ENCODE assay signal across 1 cellular context in the genomic region with DNA sequence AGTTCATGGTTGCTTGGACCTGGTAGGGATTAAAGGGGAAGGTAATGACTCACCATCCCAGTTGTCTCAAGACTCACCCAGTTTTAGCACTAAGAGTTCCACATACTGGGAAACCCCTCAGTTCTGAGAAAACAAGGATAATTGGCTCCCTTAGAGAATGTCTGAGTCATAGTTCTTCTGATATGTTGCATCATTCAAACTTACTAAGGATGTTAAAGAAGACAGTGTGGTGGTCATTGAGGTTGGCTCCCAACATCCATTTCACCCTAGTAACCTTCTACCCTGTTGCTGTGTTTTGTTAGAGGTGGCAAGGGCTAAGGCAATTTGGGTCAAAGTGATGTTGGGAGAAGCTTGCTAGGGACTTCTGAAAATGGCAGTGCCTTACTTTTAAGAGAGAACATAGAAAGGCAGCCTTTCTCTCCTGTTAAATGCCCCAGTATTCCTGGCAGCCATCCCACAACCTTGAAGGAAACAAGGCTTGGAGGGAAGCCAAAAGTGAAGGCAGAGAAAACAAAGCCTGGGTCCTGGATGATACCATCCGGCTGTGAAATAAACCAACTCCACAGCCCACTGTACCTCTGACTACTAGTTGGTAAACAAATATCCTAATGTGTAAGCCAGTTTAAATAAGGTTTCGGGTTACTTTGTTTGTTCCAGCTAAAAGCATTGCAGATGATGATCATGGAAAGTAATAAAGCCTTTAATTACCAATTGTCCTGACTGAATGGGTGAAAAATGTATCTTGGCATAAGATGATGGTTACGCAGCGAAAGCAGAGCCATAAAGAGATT.
TF ChIP-seq lines count a peak whose summit lies in the region.

No MANE protein-coding gene starts in this region.

TF ChIP-seq in H1, 55 proteins besides CTCF, POLR2A, EP300 and RAD21:
- no peak for TF ChIP-seq CBX8 (IDR thresholded peaks at IDR 0.05; ENCODE audit: borderline replicate concordance, low read depth, low read length)
- TF ChIP-seq CTBP2 (IDR thresholded peaks at IDR 0.05; ENCODE audit: borderline replicate concordance, insufficient read depth, insufficient read length, low read length): no peak
- no peak for TF ChIP-seq KDM4A (IDR thresholded peaks at IDR 0.05; ENCODE audit: low read depth, low read length, severe bottlenecking)
- TF ChIP-seq CHD2 (IDR thresholded peaks at IDR 0.05; ENCODE audit: low read length): no peak
- TF ChIP-seq NANOG (IDR thresholded peaks at IDR 0.05; ENCODE audit: insufficient read depth, low read depth, low read length, poor library complexity, severe bottlenecking): no peak
- TF ChIP-seq HDAC6 (IDR thresholded peaks at IDR 0.05; ENCODE audit: low read depth, low read length): no peak
- no peak for TF ChIP-seq RXRA (IDR thresholded peaks at IDR 0.05; ENCODE audit: insufficient read depth, low read depth, low read length)
- TF ChIP-seq, protein P1, sequence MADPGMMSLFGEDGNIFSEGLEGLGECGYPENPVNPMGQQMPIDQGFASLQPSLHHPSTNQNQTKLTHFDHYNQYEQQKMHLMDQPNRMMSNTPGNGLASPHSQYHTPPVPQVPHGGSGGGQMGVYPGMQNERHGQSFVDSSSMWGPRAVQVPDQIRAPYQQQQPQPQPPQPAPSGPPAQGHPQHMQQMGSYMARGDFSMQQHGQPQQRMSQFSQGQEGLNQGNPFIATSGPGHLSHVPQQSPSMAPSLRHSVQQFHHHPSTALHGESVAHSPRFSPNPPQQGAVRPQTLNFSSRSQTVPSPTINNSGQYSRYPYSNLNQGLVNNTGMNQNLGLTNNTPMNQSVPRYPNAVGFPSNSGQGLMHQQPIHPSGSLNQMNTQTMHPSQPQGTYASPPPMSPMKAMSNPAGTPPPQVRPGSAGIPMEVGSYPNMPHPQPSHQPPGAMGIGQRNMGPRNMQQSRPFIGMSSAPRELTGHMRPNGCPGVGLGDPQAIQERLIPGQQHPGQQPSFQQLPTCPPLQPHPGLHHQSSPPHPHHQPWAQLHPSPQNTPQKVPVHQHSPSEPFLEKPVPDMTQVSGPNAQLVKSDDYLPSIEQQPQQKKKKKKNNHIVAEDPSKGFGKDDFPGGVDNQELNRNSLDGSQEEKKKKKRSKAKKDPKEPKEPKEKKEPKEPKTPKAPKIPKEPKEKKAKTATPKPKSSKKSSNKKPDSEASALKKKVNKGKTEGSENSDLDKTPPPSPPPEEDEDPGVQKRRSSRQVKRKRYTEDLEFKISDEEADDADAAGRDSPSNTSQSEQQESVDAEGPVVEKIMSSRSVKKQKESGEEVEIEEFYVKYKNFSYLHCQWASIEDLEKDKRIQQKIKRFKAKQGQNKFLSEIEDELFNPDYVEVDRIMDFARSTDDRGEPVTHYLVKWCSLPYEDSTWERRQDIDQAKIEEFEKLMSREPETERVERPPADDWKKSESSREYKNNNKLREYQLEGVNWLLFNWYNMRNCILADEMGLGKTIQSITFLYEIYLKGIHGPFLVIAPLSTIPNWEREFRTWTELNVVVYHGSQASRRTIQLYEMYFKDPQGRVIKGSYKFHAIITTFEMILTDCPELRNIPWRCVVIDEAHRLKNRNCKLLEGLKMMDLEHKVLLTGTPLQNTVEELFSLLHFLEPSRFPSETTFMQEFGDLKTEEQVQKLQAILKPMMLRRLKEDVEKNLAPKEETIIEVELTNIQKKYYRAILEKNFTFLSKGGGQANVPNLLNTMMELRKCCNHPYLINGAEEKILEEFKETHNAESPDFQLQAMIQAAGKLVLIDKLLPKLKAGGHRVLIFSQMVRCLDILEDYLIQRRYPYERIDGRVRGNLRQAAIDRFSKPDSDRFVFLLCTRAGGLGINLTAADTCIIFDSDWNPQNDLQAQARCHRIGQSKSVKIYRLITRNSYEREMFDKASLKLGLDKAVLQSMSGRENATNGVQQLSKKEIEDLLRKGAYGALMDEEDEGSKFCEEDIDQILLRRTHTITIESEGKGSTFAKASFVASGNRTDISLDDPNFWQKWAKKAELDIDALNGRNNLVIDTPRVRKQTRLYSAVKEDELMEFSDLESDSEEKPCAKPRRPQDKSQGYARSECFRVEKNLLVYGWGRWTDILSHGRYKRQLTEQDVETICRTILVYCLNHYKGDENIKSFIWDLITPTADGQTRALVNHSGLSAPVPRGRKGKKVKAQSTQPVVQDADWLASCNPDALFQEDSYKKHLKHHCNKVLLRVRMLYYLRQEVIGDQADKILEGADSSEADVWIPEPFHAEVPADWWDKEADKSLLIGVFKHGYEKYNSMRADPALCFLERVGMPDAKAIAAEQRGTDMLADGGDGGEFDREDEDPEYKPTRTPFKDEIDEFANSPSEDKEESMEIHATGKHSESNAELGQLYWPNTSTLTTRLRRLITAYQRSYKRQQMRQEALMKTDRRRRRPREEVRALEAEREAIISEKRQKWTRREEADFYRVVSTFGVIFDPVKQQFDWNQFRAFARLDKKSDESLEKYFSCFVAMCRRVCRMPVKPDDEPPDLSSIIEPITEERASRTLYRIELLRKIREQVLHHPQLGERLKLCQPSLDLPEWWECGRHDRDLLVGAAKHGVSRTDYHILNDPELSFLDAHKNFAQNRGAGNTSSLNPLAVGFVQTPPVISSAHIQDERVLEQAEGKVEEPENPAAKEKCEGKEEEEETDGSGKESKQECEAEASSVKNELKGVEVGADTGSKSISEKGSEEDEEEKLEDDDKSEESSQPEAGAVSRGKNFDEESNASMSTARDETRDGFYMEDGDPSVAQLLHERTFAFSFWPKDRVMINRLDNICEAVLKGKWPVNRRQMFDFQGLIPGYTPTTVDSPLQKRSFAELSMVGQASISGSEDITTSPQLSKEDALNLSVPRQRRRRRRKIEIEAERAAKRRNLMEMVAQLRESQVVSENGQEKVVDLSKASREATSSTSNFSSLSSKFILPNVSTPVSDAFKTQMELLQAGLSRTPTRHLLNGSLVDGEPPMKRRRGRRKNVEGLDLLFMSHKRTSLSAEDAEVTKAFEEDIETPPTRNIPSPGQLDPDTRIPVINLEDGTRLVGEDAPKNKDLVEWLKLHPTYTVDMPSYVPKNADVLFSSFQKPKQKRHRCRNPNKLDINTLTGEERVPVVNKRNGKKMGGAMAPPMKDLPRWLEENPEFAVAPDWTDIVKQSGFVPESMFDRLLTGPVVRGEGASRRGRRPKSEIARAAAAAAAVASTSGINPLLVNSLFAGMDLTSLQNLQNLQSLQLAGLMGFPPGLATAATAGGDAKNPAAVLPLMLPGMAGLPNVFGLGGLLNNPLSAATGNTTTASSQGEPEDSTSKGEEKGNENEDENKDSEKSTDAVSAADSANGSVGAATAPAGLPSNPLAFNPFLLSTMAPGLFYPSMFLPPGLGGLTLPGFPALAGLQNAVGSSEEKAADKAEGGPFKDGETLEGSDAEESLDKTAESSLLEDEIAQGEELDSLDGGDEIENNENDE (IDR thresholded peaks at IDR 0.05; ENCODE audit: insufficient replicate concordance, low read length): no peak
- no peak for TF ChIP-seq FOSL1 (IDR thresholded peaks at IDR 0.05; ENCODE audit: insufficient read depth, low read depth, low read length)
- TF ChIP-seq GABPA (IDR thresholded peaks at IDR 0.05; ENCODE audit: borderline replicate concordance, insufficient read depth, low read length): no peak
- TF ChIP-seq JUND (IDR thresholded peaks at IDR 0.05; ENCODE audit: low read length): no peak
- no peak for TF ChIP-seq JUN (IDR thresholded peaks at IDR 0.05; ENCODE audit: low read depth, low read length)
- TF ChIP-seq SP1 (IDR thresholded peaks at IDR 0.05; ENCODE audit: low read depth, low read length): no peak
- TF ChIP-seq NRF1 (IDR thresholded peaks at IDR 0.05; ENCODE audit: low read depth, low read length): no peak
- no peak for TF ChIP-seq SIX5 (IDR thresholded peaks at IDR 0.05; ENCODE audit: low read depth, low read length)
